Comparison of ENCODE assay signal across 23 cellular contexts in the genomic region with DNA sequence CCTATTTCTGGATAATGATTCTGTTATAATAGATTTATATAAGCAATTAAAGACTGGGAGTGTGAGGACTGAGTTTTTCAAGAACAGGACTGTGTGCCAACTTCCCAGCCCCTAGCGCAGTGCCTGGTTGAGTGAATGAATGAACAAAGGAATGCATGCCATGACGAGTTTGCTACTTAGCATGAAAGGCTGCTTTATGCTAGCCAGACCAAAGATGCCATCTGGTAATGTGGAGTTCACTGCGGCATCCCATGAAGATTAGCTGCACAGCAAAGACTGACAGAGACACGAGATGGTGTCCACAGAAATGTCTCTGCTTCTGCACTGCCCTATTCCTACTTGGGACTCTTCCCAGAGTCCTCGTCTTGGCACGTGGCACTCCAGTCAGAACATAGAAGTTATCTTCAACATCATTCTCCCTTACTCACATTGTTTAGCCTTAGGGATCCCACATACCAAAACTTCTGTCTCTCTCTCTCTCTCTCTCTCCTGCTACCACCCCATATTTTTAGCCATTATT.
DNase-seq lines count a peak whose midpoint lies in the region; ATAC-seq, FAIRE-seq and TF ChIP-seq lines count a peak whose summit lies in the region.
"Had no signal": no experiment of that assay in that cellular context is flagged by ENCODE, and none has a peak within 500 bp of the region (broad histone marks: within the 10 kb centered on the region; RNA-seq: fewer than 3 reads in every experiment).

No MANE protein-coding gene starts in this region.

- H3T11ph ChIP-seq in H9 (ENCODE audit: low read length), result no peak overlapping the region

- H2BK20ac ChIP-seq in H9 (ENCODE audit: low read depth, low read length, poor library complexity, severe bottlenecking), result no peak overlapping the region

- no peaks in the 10 kb centered on the region for H3K36me3 ChIP-seq in keratinocyte (ENCODE audit: control insufficient read depth in 2 of 2, extremely low read depth in 1 of 2, insufficient read depth in 2 of 2, low read length in 2 of 2)
- H3K36me3 ChIP-seq in A673 (ENCODE audit: insufficient read depth, low read length, poor library complexity, severe bottlenecking), result no peaks in the 10 kb centered on the region
- H3K36me3 ChIP-seq: BLaER1 treated with 17β-estradiol and CSF1 and Interleukin-3, amounts not matched to agents 10 nM and 100 nM had no signal

- no peak overlapping the region for H2BK12ac ChIP-seq in H9 (ENCODE audit: insufficient read length, low read depth, low read length)

- H4K20me1 ChIP-seq in keratinocyte (ENCODE audit: control insufficient read depth, extremely low read depth, insufficient read depth, low read length) (no peaks in the 10 kb centered on the region), H9 (ENCODE audit: control insufficient read depth, insufficient read depth, insufficient read length) (no peaks in the 10 kb centered on the region)
- H4K20me1 ChIP-seq: BLaER1 treated with 17β-estradiol and CSF1 and Interleukin-3, amounts not matched to agents 10 nM and 100 nM had no signal

- H2AFZ ChIP-seq in keratinocyte (ENCODE audit: control insufficient read depth, low read length) (peak overlapping the region; percentile 33), H9 (ENCODE audit: low read length) (no peak overlapping the region)
- H2AFZ ChIP-seq: GM23338 had no signal

- no peak overlapping the region for H3K9ac ChIP-seq in keratinocyte (ENCODE audit: control insufficient read depth, extremely low read depth, insufficient read depth, low read length)
- H3K9ac ChIP-seq in H9 (ENCODE audit: extremely low read depth, insufficient read length, low read length), result no peak overlapping the region
- H3K9ac ChIP-seq: BLaER1 treated with 17β-estradiol and CSF1 and Interleukin-3, amounts not matched to agents 10 nM and 100 nM had no signal

- H2BK120ac ChIP-seq in H9 (ENCODE audit: low read depth, low read length, poor library complexity, severe bottlenecking), result no peak overlapping the region

- H3K14ac ChIP-seq in H9 (ENCODE audit: insufficient read depth, low read length), result no peak overlapping the region

- H3K27me3 ChIP-seq in keratinocyte (ENCODE audit: control insufficient read depth, extremely low read depth, insufficient read depth, low read length), result no peaks in the 10 kb centered on the region
- H3K27me3 ChIP-seq in A673 (replicated peaks; ENCODE audit: insufficient read depth, low read depth, low read length, poor library complexity), result no peaks in the 10 kb centered on the region
- no peaks in the 10 kb centered on the region; the same call in 1 of the 2 replicates for H3K27me3 ChIP-seq in H9 (ENCODE audit: insufficient read depth, low read length)
- H3K27me3 ChIP-seq: BLaER1 treated with 17β-estradiol and CSF1 and Interleukin-3, amounts not matched to agents 10 nM and 100 nM had no signal

- H3K4me3 Mint-ChIP-seq in H9, result no peak overlapping the region
- H3K4me3 Mint-ChIP-seq: CD4-positive, alpha-beta memory T cell; GM23338 had no signal

- no peaks in the 10 kb centered on the region for H3K9me3 Mint-ChIP-seq in H9
- H3K9me3 Mint-ChIP-seq: CD4-positive, alpha-beta memory T cell; GM23338 had no signal

- intact Hi-C loops in A673 (cut with micrococcal nuclease; ENCODE audit: unreplicated experiment) (no loop called here), left cardiac atrium (cut with DNase I) (no loop called here)

- peaks cover 21 to 22% of the 10 kb centered on the region in 2 experiments for H3K4me1 Mint-ChIP-seq in H9
- H3K4me1 Mint-ChIP-seq: CD4-positive, alpha-beta memory T cell had no signal

- no peak for FAIRE-seq in keratinocyte (lab: Jason Lieb, UNC)
- FAIRE-seq: G401.6, GM18507, HTR-8/SVneo had no signal

- CTCF ChIA-PET in A673 (lab: Charles Lee), result no interaction called here

- H3K56ac ChIP-seq in H9 (ENCODE audit: insufficient read length, low read depth, low read length), result no peak overlapping the region

- no peak overlapping the region for H3K4me3 ChIP-seq in keratinocyte (ENCODE audit: control insufficient read depth in 2 of 3, extremely low read depth in 1 of 3, insufficient read depth in 2 of 3, low read depth in 1 of 3, low read length in 3 of 3)
- H3K4me3 ChIP-seq in A673 (ENCODE audit: low read depth, low read length, poor library complexity, severe bottlenecking), result no peak overlapping the region
- H3K4me3 ChIP-seq: BLaER1 treated with 17β-estradiol and CSF1 and Interleukin-3, amounts not matched to agents 10 nM and 100 nM; GM23338 had no signal

- dilution Hi-C loops in keratinocyte (cut with MboI; ENCODE audit: extremely low pct_ligation_motif_present, low sequenced_read_pairs), result no loop called here

- H3K4ac ChIP-seq in H9 (ENCODE audit: low read depth, low read length), result no peak overlapping the region

- peak; percentile 63 for DNase-seq in G401 (ENCODE audit: low spot score)
- peak; percentile 48 for DNase-seq in cerebellum (ENCODE audit: low spot score)
- no peak for DNase-seq in keratinocyte (ENCODE audit: low read depth, low spot score)
- DNase-seq in superior temporal gyrus (ENCODE audit: extremely low spot score), result peak; percentile 55
- no peak for DNase-seq in A673 (ENCODE audit: low spot score)
- DNase-seq in H9, result no peak
- no peak for DNase-seq in left cardiac atrium
- DNase-seq: CD4-positive, alpha-beta memory T cell; HCEC 1CT; KG1; NCI-H1105; NCI-H1694; NCI-H2081; NCI-H2171; NCI-H345; NCI-H524; NCI-H774 had no signal

- no peak overlapping the region for H2BK5ac ChIP-seq in H9 (ENCODE audit: insufficient read length, low read length)

- no peak for TF ChIP-seq CTCF in keratinocyte (optimal IDR thresholded peaks at IDR 0.05 in 1 of 3, IDR thresholded peaks at IDR 0.05 in 1 of 3, conservative IDR thresholded peaks at IDR 0.05 in 1 of 3; ENCODE audit: extremely low read depth in 1 of 3, insufficient read depth in 2 of 3, low read length in 3 of 3)
- TF ChIP-seq CTCF in A673 (conservative IDR thresholded peaks at IDR 0.05; ENCODE audit: low read depth, low read length), result no peak
- no peak for TF ChIP-seq CTCF in H9 (conservative IDR thresholded peaks at IDR 0.05)

- no peak overlapping the region for H4K91ac ChIP-seq in H9 (ENCODE audit: insufficient read length, low read depth, low read length)

- POLR2A ChIA-PET in A673 (lab: Charles Lee; ENCODE audit: low non-redundant PET), result no interaction called here

- H3K23me2 ChIP-seq in H9 (ENCODE audit: insufficient read length, low read depth, low read length, poor library complexity, severe bottlenecking), result no peaks in the 10 kb centered on the region

- H3K79me2 ChIP-seq in keratinocyte (ENCODE audit: control insufficient read depth, insufficient read depth, low read length) (no peaks in the 10 kb centered on the region), H9 (ENCODE audit: insufficient read depth, low read length) (no peaks in the 10 kb centered on the region)

- H3K27me3 Mint-ChIP-seq in H9 (ENCODE audit: low read depth), result no peaks in the 10 kb centered on the region

- no peak overlapping the region for H3K23ac ChIP-seq in H9 (ENCODE audit: insufficient read length, low read depth, low read length)

- ATAC-seq in left cardiac atrium, result no peak
- ATAC-seq: GM23338, Panc1 had no signal

- in situ Hi-C loops in G401 (cut with HindIII; ENCODE audit: low sequenced_read_pairs), result no loop called here

- H3K79me1 ChIP-seq in H9 (ENCODE audit: insufficient read depth, low read depth, low read length, poor library complexity, severe bottlenecking), result no peaks in the 10 kb centered on the region

- H3K18ac ChIP-seq in H9 (ENCODE audit: insufficient read length, low read depth, low read length), result no peak overlapping the region

- no peak overlapping the region for H3K27ac ChIP-seq in keratinocyte (ENCODE audit: control insufficient read depth, insufficient read depth, low read length)
- H3K27ac ChIP-seq in A673 (ENCODE audit: low read depth, low read length, poor library complexity, severe bottlenecking), result no peak overlapping the region
- no peak overlapping the region for H3K27ac ChIP-seq in H9 (ENCODE audit: insufficient read length, low read depth, low read length)
- H3K27ac ChIP-seq: BLaER1 treated with 17β-estradiol and CSF1 and Interleukin-3, amounts not matched to agents 10 nM and 100 nM had no signal

- H3K36me3 Mint-ChIP-seq in H9 (ENCODE audit: insufficient read depth in 1 of 3, low read depth in 3 of 3), result no peaks in the 10 kb centered on the region; a peak in 2 of 7 replicates
- H3K36me3 Mint-ChIP-seq: CD4-positive, alpha-beta memory T cell had no signal

- H3K9me1 ChIP-seq in keratinocyte (ENCODE audit: control insufficient read depth, extremely low read depth, insufficient read depth, low read length), result no peaks in the 10 kb centered on the region

- no peak overlapping the region for H2BK15ac ChIP-seq in H9 (ENCODE audit: low read depth, low read length)

- H3K9me3 ChIP-seq in keratinocyte (ENCODE audit: control insufficient read depth, low read depth, low read length), result no peaks in the 10 kb centered on the region
- no peaks in the 10 kb centered on the region for H3K9me3 ChIP-seq in A673 (ENCODE audit: low read depth, low read length, poor library complexity, severe bottlenecking)
- no peaks in the 10 kb centered on the region for H3K9me3 ChIP-seq in H9 (ENCODE audit: control insufficient read depth, low read depth, low read length)
- H3K9me3 ChIP-seq: BLaER1 treated with 17β-estradiol and CSF1 and Interleukin-3, amounts not matched to agents 10 nM and 100 nM had no signal

- no TSS peak for BruUV-seq in A673 (replicated peaks; lab: Mats Ljungman, UMichigan)

- H3K4me1 ChIP-seq in keratinocyte (ENCODE audit: control insufficient read depth, extremely low read depth, insufficient read depth, low read length) (no peaks in the 10 kb centered on the region), A673 (ENCODE audit: insufficient read depth, low read length, poor library complexity, severe bottlenecking) (no peaks in the 10 kb centered on the region), H9 (ENCODE audit: insufficient read depth, low read length) (peaks cover 7% of the 10 kb centered on the region; the same call in 1 of the 2 replicates)

- no peak overlapping the region for H2AK5ac ChIP-seq in H9 (ENCODE audit: insufficient read length, low read length)

- no peak overlapping the region for H4K5ac ChIP-seq in H9 (ENCODE audit: insufficient read length, low read depth, low read length)

- H4K8ac ChIP-seq in H9 (replicated peaks; ENCODE audit: insufficient read length, low read depth, low read length), result no peak overlapping the region

- H3K4me2 ChIP-seq in keratinocyte (ENCODE audit: control insufficient read depth, extremely low read depth, insufficient read depth, low read depth, low read length), result no peak overlapping the region
- H3K4me2 ChIP-seq in H9 (ENCODE audit: insufficient read depth, insufficient read length, low read length), result no peak overlapping the region
- H3K4me2 ChIP-seq: BLaER1 treated with 17β-estradiol and CSF1 and Interleukin-3, amounts not matched to agents 10 nM and 100 nM; GM23338 had no signal

- no CpG with 5 or more reads among the region's 6 CpGs for WGBS in H9 (ENCODE audit: extremely low coverage, insufficient read length, low lambda C conversion rate)

- H3K27ac Mint-ChIP-seq in H9, result no peak overlapping the region
- H3K27ac Mint-ChIP-seq: CD4-positive, alpha-beta memory T cell; GM23338 had no signal

Comparison
In these comparisons a context has a peak if more than half of its experiments do, and no peak if none do; other contexts are left out.
1. DNase-seq: peak in G401 (single experiment), cerebellum (single experiment) and superior temporal gyrus (single experiment); none in keratinocyte (single experiment), A673 (single experiment), H9 (single experiment) and left cardiac atrium (single experiment).